Comparison of ENCODE assay signal across 1 cellular context in genomic region chr16:11586856-11587642, GRCh38.
A peak's percentile ranks its signal among the peaks of the same experiment; 100 is the strongest.
TF ChIP-seq lines count a peak whose summit lies in the region.

TSS of gene LITAF (minus strand) at chr16:11586919. CDS start at chr16:11556730, 30,189 bp downstream.

TF ChIP-seq in HepG2, 621 proteins besides CTCF, POLR2A, EP300 and RAD21 (continued from another document and continues in another):
- TF ChIP-seq PAXIP1 (CRISPR knock-in tag; conservative IDR thresholded peaks at IDR 0.05) (peak; percentile 45), GABPB1 (CRISPR knock-in tag; IDR thresholded peaks at IDR 0.05) (peak; percentile 88), PPARG (CRISPR knock-in tag; conservative IDR thresholded peaks at IDR 0.05) (peak; percentile 17; the same call in 1 of the 2 replicates), TEF (CRISPR knock-in tag; IDR thresholded peaks at IDR 0.05) (no peak), GATAD2A (CRISPR knock-in tag; IDR thresholded peaks at IDR 0.05) (no peak), THYN1 (CRISPR knock-in tag; IDR thresholded peaks at IDR 0.05; ENCODE audit: borderline replicate concordance, low read depth) (peak; percentile 94; the same call in 1 of the 2 replicates), ZBTB7B (CRISPR knock-in tag; IDR thresholded peaks at IDR 0.05) (peak; percentile 96), HIC2 (CRISPR knock-in tag; IDR thresholded peaks at IDR 0.05; ENCODE audit: low read depth) (peak; percentile 57; the same call in 1 of the 2 replicates), KDM3A (CRISPR knock-in tag; IDR thresholded peaks at IDR 0.05; ENCODE audit: low read depth) (peak; percentile 82; the same call in 1 of the 2 replicates), PRPF4 (IDR thresholded peaks at IDR 0.05; ENCODE audit: low read depth, low read length, poor library complexity, severe bottlenecking) (no peak), ZBTB4 (CRISPR knock-in tag; IDR thresholded peaks at IDR 0.05; ENCODE audit: borderline replicate concordance) (peak; percentile 82; the same call in 1 of the 2 replicates), MED1 (CRISPR knock-in tag; IDR thresholded peaks at IDR 0.05) (peak; percentile 64), PHF21A (CRISPR knock-in tag; IDR thresholded peaks at IDR 0.05) (peak; percentile 21; the same call in 1 of the 2 replicates), SALL1 (CRISPR knock-in tag; IDR thresholded peaks at IDR 0.05) (peak; percentile 54; the same call in 1 of the 2 replicates), TFE3 (CRISPR knock-in tag; IDR thresholded peaks at IDR 0.05) (0 out of 2 replicates have a peak, but pooled peaks have one; percentile 3), ZNF18 (CRISPR knock-in tag; IDR thresholded peaks at IDR 0.05; ENCODE audit: insufficient replicate concordance) (peak; percentile 86), ASH2L (IDR thresholded peaks at IDR 0.05; ENCODE audit: insufficient read length, low read depth, low read length) (peak; percentile 67), BORCS8-MEF2B (CRISPR knock-in tag; IDR thresholded peaks at IDR 0.05) (peak; percentile 72; the same call in 1 of the 2 replicates), ZNF607 (CRISPR knock-in tag; IDR thresholded peaks at IDR 0.05; ENCODE audit: borderline replicate concordance) (peak; percentile 82), HHEX (CRISPR knock-in tag; IDR thresholded peaks at IDR 0.05) (peak; percentile 31; the same call in 1 of the 2 replicates), PTBP1 (IDR thresholded peaks at IDR 0.05; ENCODE audit: low read depth, low read length, poor library complexity, severe bottlenecking) (no peak), ZNF710 (CRISPR knock-in tag; IDR thresholded peaks at IDR 0.05; ENCODE audit: borderline replicate concordance) (peak; percentile 70), PITX1 (CRISPR knock-in tag; IDR thresholded peaks at IDR 0.05) (no peak), CREB3 (CRISPR knock-in tag; IDR thresholded peaks at IDR 0.05) (no peak; the same call in 1 of the 2 replicates), EED (CRISPR knock-in tag; IDR thresholded peaks at IDR 0.05) (peak; percentile 74; the same call in 1 of the 2 replicates), RORA (CRISPR knock-in tag; IDR thresholded peaks at IDR 0.05) (no peak), REL (CRISPR knock-in tag; conservative IDR thresholded peaks at IDR 0.05) (no peak), SKI (IDR thresholded peaks at IDR 0.05; ENCODE audit: partially characterized antibody) (peak; percentile 71), ZMYM3 (CRISPR knock-in tag; IDR thresholded peaks at IDR 0.05) (peak; percentile 98), ZFY (CRISPR knock-in tag; IDR thresholded peaks at IDR 0.05) (peak; percentile 89), LCORL (IDR thresholded peaks at IDR 0.05) (0 out of 2 replicates have a peak, but pooled peaks have one; percentile 14), LCORL (CRISPR knock-in tag; IDR thresholded peaks at IDR 0.05) (no peak; the same call in 1 of the 2 replicates), SRF (IDR thresholded peaks at IDR 0.05; ENCODE audit: low read depth, low read length) (no peak), HOXA5 (CRISPR knock-in tag; IDR thresholded peaks at IDR 0.05) (peak; percentile 78), DR1 (CRISPR knock-in tag; IDR thresholded peaks at IDR 0.05) (peak; percentile 62; the same call in 1 of the 2 replicates), XBP1 (CRISPR knock-in tag; IDR thresholded peaks at IDR 0.05) (peak; percentile 70; the same call in 1 of the 2 replicates), NRL (CRISPR knock-in tag; IDR thresholded peaks at IDR 0.05; ENCODE audit: borderline replicate concordance) (peak; percentile 57), ZNF687 (CRISPR knock-in tag; IDR thresholded peaks at IDR 0.05) (peak; percentile 79), FOXJ3 (CRISPR knock-in tag; IDR thresholded peaks at IDR 0.05; ENCODE audit: borderline replicate concordance) (peak; percentile 65), ZNF335 (CRISPR knock-in tag; IDR thresholded peaks at IDR 0.05) (peak; percentile 18)
